Comparison of ENCODE assay signal across 22 cellular contexts in the genomic region with DNA sequence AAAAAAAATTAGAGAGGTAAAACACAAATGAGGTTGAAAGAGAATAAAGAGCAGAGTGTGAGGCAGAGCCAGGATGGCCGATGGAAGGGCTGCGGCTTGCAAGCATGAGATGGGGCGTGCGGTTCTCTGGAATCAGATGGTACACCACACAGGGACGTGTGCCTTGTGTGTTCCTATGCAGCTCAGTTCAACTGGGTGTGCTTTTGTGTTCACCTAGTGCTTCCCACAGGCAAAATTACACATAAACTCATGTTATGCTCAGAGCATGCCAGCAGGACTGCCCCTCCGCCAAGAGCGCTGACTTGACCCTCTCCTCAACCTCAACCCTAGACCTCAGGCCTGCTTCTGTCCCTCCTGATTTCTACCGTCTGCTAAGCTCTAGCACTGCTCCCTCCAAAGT. TPM values are rescaled to one million over a fixed set of nuclear protein-coding genes. Genes with fewer than 3 reads are reported as not detected.
DNase-seq lines count a peak whose midpoint lies in the region; ATAC-seq, FAIRE-seq and TF ChIP-seq lines count a peak whose summit lies in the region.
"Had no signal": no experiment of that assay in that cellular context is flagged by ENCODE, and none has a peak within 500 bp of the region (broad histone marks: within the 10 kb centered on the region; RNA-seq: fewer than 3 reads in every experiment).

No MANE protein-coding gene starts in this region.

- CTCF ChIA-PET in CD4-positive, alpha-beta T cell (lab: Charles Lee) = no interaction called here

- no peak overlapping the region for H3K27ac ChIP-seq in CD4-positive, alpha-beta T cell (ENCODE audit: low read depth, low read length)
- no peak overlapping the region for H3K27ac ChIP-seq in vagina
- H3K27ac ChIP-seq: SK-N-MC had no signal

- FAIRE-seq in GM19239 (lab: Jason Lieb, UNC) = no peak
- FAIRE-seq: GM18507 had no signal

- TF ChIP-seq POLR2A in GM18951 (IDR thresholded peaks at IDR 0.05; ENCODE audit: extremely low read depth, insufficient read depth, insufficient read length) (peak; percentile 18), vagina (IDR thresholded peaks at IDR 0.05) (no peak)

- intact Hi-C loops in CD4-positive, alpha-beta T cell (cut with DNase I, micrococcal nuclease) = no loop called here
- intact Hi-C loops in vagina (cut with DNase I) = no loop called here

- H3K4me1 ChIP-seq in vagina = no peaks in the 10 kb centered on the region

- no peaks in the 10 kb centered on the region for H3K27me3 ChIP-seq in CD4-positive, alpha-beta T cell (ENCODE audit: control insufficient read depth, insufficient read depth, low read length)
- no peaks in the 10 kb centered on the region for H3K27me3 ChIP-seq in vagina

- POLR2A ChIA-PET in CD4-positive, alpha-beta T cell (lab: Charles Lee) = no interaction called here

- peak; percentile 8 for ATAC-seq in CD4-positive, alpha-beta T cell (ENCODE audit: poor library complexity)
- no peak for ATAC-seq in central memory CD8-positive, alpha-beta T cell (replicated peaks; ENCODE audit: extremely low read depth, poor library complexity, severe bottlenecking)
- no peak for ATAC-seq in HG03342 (IDR thresholded peaks at IDR 0.05; ENCODE audit: unreplicated experiment)
- ATAC-seq: Panc1 had no signal

- H3K27ac Mint-ChIP-seq in CD4-positive, alpha-beta T cell = peak overlapping the region; percentile 36
- peak overlapping the region; percentile 26 for H3K27ac Mint-ChIP-seq in central memory CD8-positive, alpha-beta T cell (ENCODE audit: low read depth)
- peak overlapping the region; percentile 85 for H3K27ac Mint-ChIP-seq in nephron progenitor cell
- H3K27ac Mint-ChIP-seq: HFFc6, IgD-negative memory B cell had no signal

- peaks cover 45% of the 10 kb centered on the region for H3K36me3 Mint-ChIP-seq in CD4-positive, alpha-beta T cell (ENCODE audit: low read depth)
- H3K36me3 Mint-ChIP-seq in central memory CD8-positive, alpha-beta T cell (ENCODE audit: insufficient read depth) = peaks cover 41% of the 10 kb centered on the region
- H3K36me3 Mint-ChIP-seq in nephron progenitor cell (ENCODE audit: low read depth) = peaks cover 43% of the 10 kb centered on the region

- no peaks in the 10 kb centered on the region for H3K27me3 Mint-ChIP-seq in CD4-positive, alpha-beta T cell
- no peaks in the 10 kb centered on the region for H3K27me3 Mint-ChIP-seq in central memory CD8-positive, alpha-beta T cell
- no peaks in the 10 kb centered on the region for H3K27me3 Mint-ChIP-seq in nephron progenitor cell (ENCODE audit: low read depth, poor library complexity)
- H3K27me3 Mint-ChIP-seq: CD4-positive, CD25-positive, alpha-beta regulatory T cell; IgD-negative memory B cell had no signal

- H3K9me3 ChIP-seq in CD4-positive, alpha-beta T cell (ENCODE audit: control insufficient read depth, low read length) = no peaks in the 10 kb centered on the region
- H3K9me3 ChIP-seq in vagina = no peaks in the 10 kb centered on the region

- no peaks in the 10 kb centered on the region for H3K9me3 Mint-ChIP-seq in CD4-positive, alpha-beta T cell
- H3K9me3 Mint-ChIP-seq in central memory CD8-positive, alpha-beta T cell = no peaks in the 10 kb centered on the region
- H3K9me3 Mint-ChIP-seq in nephron progenitor cell = no peaks in the 10 kb centered on the region
- H3K9me3 Mint-ChIP-seq: CD4-positive, CD25-positive, alpha-beta regulatory T cell; HFFc6; IgD-negative memory B cell had no signal

- H3K4me1 Mint-ChIP-seq in CD4-positive, alpha-beta T cell (ENCODE audit: low read depth) = peaks cover 5% of the 10 kb centered on the region
- H3K4me1 Mint-ChIP-seq in central memory CD8-positive, alpha-beta T cell = peaks cover 16% of the 10 kb centered on the region
- H3K4me1 Mint-ChIP-seq in nephron progenitor cell = peaks cover 5% of the 10 kb centered on the region

- peaks cover 0 to 53% of the 10 kb centered on the region in 2 donors for H3K36me3 ChIP-seq in vagina

- in situ Hi-C loops in GM18951 (cut with MboI; ENCODE audit: low sequenced_read_pairs, unreplicated experiment) = loop anchor here (25.0 kb wide), 1 partner anchor 397 kb away; no protein-coding TSS in a partner anchor

- TF ChIP-seq CTCF in CD4-positive, alpha-beta T cell (IDR thresholded peaks at IDR 0.05) = no peak
- no peak for TF ChIP-seq CTCF in nephron progenitor cell (IDR thresholded peaks at IDR 0.05)
- TF ChIP-seq CTCF in vagina (IDR thresholded peaks at IDR 0.05) = no peak

- DNase-seq in CD4-positive, alpha-beta T cell = no peak
- no peak for DNase-seq in central memory CD8-positive, alpha-beta T cell (ENCODE audit: low spot score in 2 of 2)
- DNase-seq in nephron progenitor cell = no peak
- DNase-seq in GM19239 (ENCODE audit: insufficient read length, low spot score) = no peak
- no peak for DNase-seq in vagina (ENCODE audit: extremely low spot score in 2 of 2)
- DNase-seq: AML-193; CD4-positive, CD25-positive, alpha-beta regulatory T cell; GOT3; HFFc6; NCI-H1105; NCI-H1694; NCI-H2107; NCI-H226; NCI-H524 treated with DMSO at 0.1 percent for 48 hours; Right ventricle myocardium superior had no signal

- H3K4me3 Mint-ChIP-seq in CD4-positive, alpha-beta T cell = no peak overlapping the region
- H3K4me3 Mint-ChIP-seq in central memory CD8-positive, alpha-beta T cell = no peak overlapping the region
- H3K4me3 Mint-ChIP-seq in nephron progenitor cell = no peak overlapping the region
- H3K4me3 Mint-ChIP-seq: CD4-positive, CD25-positive, alpha-beta regulatory T cell; HFFc6; IgD-negative memory B cell had no signal

- no peak overlapping the region for H3K4me3 ChIP-seq in vagina
- H3K4me3 ChIP-seq: SK-N-MC had no signal

RNA-seq across cellular contexts. Expression of a gene that starts 24.4 kb away (rescaled TPM):
- total RNA-seq in CD4-positive, alpha-beta T cell = 10 to 100 TPM; 57.4 to 58.6 TPM
- 69.5 TPM for total RNA-seq in vagina

RNA-seq across cellular contexts. Expression of a gene that starts 38.9 kb away (rescaled TPM):
- 100 to 1,000 TPM; 728 to 730 TPM for total RNA-seq in CD4-positive, alpha-beta T cell
- total RNA-seq in vagina = 14.0 TPM

RNA-seq across cellular contexts. Expression of a gene that starts 45.9 kb away (rescaled TPM):
- total RNA-seq in CD4-positive, alpha-beta T cell = 1 to 10 TPM; 5.0 to 6.5 TPM
- not detected for total RNA-seq in vagina
- total RNA-seq: LHCN-M2, Right ventricle myocardium superior had no signal

Comparison
In these comparisons a context has a peak if more than half of its experiments do, and no peak if none do; other contexts are left out.
1. H3K27ac Mint-ChIP-seq: peak in every context shown above with its lines; median percentile 85 in nephron progenitor cell; 36 in CD4-positive, alpha-beta T cell; 26 in central memory CD8-positive, alpha-beta T cell.
2. RNA of a gene that starts 38.9 kb away (total RNA-seq): 728 to 730 TPM in CD4-positive, alpha-beta T cell; 14.0 TPM in vagina (single experiment); every median in the first group is over 10 times any median in the second.